31 cellular contexts compared by ENCODE assay signal in the genomic region with DNA sequence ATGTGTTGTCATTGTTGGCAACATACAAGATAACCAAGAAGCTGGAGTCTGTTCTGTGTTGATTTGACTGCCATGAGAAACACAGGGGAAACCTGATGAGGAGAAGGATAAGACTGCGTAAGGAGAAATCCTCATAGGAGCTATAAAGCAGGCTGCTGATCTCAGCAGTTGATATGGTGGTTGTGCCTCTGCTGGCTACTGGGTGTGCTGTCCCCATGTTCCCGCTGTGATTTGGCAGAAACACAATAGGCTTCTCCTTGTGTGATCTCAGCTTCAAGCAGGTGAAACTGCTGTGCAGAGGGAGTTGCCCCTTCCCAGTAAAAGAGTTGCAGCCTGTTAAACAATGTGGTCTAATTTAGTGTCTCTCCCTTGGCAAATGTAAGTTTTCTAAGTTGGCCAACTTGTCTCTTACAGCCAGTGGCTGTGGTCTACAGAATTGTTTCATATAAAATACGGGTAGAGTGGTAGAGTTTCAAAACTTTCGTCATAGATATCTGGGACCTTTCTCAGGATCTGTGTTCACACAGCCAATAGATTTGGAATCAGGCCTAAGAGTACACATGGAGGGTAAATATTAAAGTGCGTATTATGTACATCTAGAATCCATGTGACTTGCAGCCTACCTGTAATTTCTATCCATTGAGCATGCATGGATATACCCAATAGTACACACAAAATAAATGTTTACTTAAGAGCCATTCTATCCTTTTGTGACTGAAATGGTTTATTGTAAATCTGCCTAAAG.
A peak's percentile ranks its signal among the peaks of the same experiment; 100 is the strongest.
DNase-seq lines count a peak whose midpoint lies in the region; ATAC-seq and TF ChIP-seq lines count a peak whose summit lies in the region.
"Had no signal": no experiment of that assay in that cellular context is flagged by ENCODE, and none has a peak within 500 bp of the region (broad histone marks: within the 10 kb centered on the region; RNA-seq: fewer than 3 reads in every experiment).

No MANE protein-coding gene starts in this region.

- H3K4me1 ChIP-seq in A673 (ENCODE audit: insufficient read depth, low read length, poor library complexity, severe bottlenecking) = peaks cover 4% of the 10 kb centered on the region
- H3K4me1 ChIP-seq: BLaER1, Peyer's patch, sigmoid colon, SJSA1, upper lobe of left lung had no signal

- DNase-seq in A673 (ENCODE audit: low spot score) = peak; percentile 52
- peak; percentile 96 for DNase-seq in LNCaP clone FGC (ENCODE audit: low read depth)
- DNase-seq in NCI-H69 (lab: John Stamatoyannopoulos, UW) = peak; percentile 97
- DNase-seq in left lobe of liver (ENCODE audit: low spot score) = no peak
- no peak for DNase-seq in SKM-1 (lab: John Stamatoyannopoulos, UW; ENCODE audit: unreplicated experiment)
- no peak for DNase-seq in NCI-H2029 (lab: John Stamatoyannopoulos, UW)
- DNase-seq: activated CD4-positive, CD25-positive, alpha-beta regulatory T cell treated with anti-CD3 and anti-CD28 coated beads, Interleukin-2, amount 50 U/mL, for 72 hours; activated CD8-positive, alpha-beta T cell treated with anti-CD3 and anti-CD28 coated beads for 36 hours; Caco-2; DMS79 treated with DMSO at 0.1 percent for 48 hours; effector memory CD8-positive, alpha-beta T cell; H9; heart left ventricle; mammary epithelial cell; NCI-H1694; NCI-H510A; Peyer's patch; posterior cingulate gyrus; sigmoid colon; stimulated activated CD4-positive, alpha-beta T cell treated with anti-CD3 and anti-CD28 coated beads, Interleukin-4, amount 100 ng/mL, for 24 hours; substantia nigra; upper lobe of left lung had no signal

- POLR2A ChIA-PET in A673 (lab: Charles Lee; ENCODE audit: low non-redundant PET) = interaction anchor here (0.6 kb wide), 1 partner anchor 1989 kb away, joined by 3 read pairs; no protein-coding TSS in a partner anchor

- TF ChIP-seq CTCF in A673 (conservative IDR thresholded peaks at IDR 0.05; ENCODE audit: low read depth, low read length) = no peak
- TF ChIP-seq CTCF in LNCaP clone FGC (IDR thresholded peaks at IDR 0.05; ENCODE audit: control insufficient read depth, extremely low read depth, insufficient read depth) = 0 out of 2 replicates have a peak, but pooled peaks have one; percentile 11

- no peaks in the 10 kb centered on the region for H3K27me3 ChIP-seq in A673 (replicated peaks; ENCODE audit: insufficient read depth, low read depth, low read length, poor library complexity)
- H3K27me3 ChIP-seq: BLaER1, heart left ventricle, Peyer's patch, sigmoid colon, SJSA1, upper lobe of left lung had no signal

- intact Hi-C loops in A673 (cut with micrococcal nuclease; ENCODE audit: unreplicated experiment) = no loop called here

- CTCF ChIA-PET in A673 (lab: Charles Lee) = no interaction called here

- no peak overlapping the region for H3K4me3 ChIP-seq in A673 (ENCODE audit: low read depth, low read length, poor library complexity, severe bottlenecking)
- peak overlapping the region; percentile 24 for H3K4me3 ChIP-seq in LNCaP clone FGC (ENCODE audit: low read depth, low read length)
- H3K4me3 ChIP-seq: BLaER1, coronary artery, heart left ventricle, Peyer's patch, sigmoid colon, SJSA1, upper lobe of left lung had no signal

- peak; percentile 46 for ATAC-seq in left lobe of liver
- ATAC-seq in HG02571 (IDR thresholded peaks at IDR 0.05; ENCODE audit: unreplicated experiment) = no peak
- no peak for ATAC-seq in HG03469 (IDR thresholded peaks at IDR 0.05; ENCODE audit: unreplicated experiment)
- ATAC-seq: activated CD8-positive, alpha-beta T cell treated with anti-CD3 and anti-CD28 coated beads for 36 hours; activated naive CD4-positive, alpha-beta T cell treated with anti-CD3 and anti-CD28 coated beads, Interleukin-2, amount 50 U/mL, for 72 hours; activated T-helper 17 cell treated with anti-CD3 and anti-CD28 coated beads, Interleukin-2, amount 50 U/mL, for 72 hours; effector memory CD8-positive, alpha-beta T cell; heart left ventricle; stimulated activated effector memory CD8-positive, alpha-beta T cell treated with anti-CD3 and anti-CD28 coated beads, Interleukin-12 subunit alpha, Interleukin-12 subunit beta, amount 100 ng/mL, for 72 hours had no signal

- H3K27ac ChIP-seq in A673 (ENCODE audit: low read depth, low read length, poor library complexity, severe bottlenecking) = no peak overlapping the region
- H3K27ac ChIP-seq: BLaER1, coronary artery, heart left ventricle, KMS-11, Peyer's patch, sigmoid colon, SJSA1 had no signal

- H3K9me3 ChIP-seq in A673 (ENCODE audit: low read depth, low read length, poor library complexity, severe bottlenecking) = no peaks in the 10 kb centered on the region
- H3K9me3 ChIP-seq: BLaER1, Caco-2, heart left ventricle, Peyer's patch, sigmoid colon, SJSA1, upper lobe of left lung had no signal

- H3K36me3 ChIP-seq in A673 (ENCODE audit: insufficient read depth, low read length, poor library complexity, severe bottlenecking) = no peaks in the 10 kb centered on the region

- no TSS peak for BruUV-seq in A673 (replicated peaks; lab: Mats Ljungman, UMichigan)

Comparison
In these comparisons a context has a peak if more than half of its experiments do, and no peak if none do; other contexts are left out.
1. DNase-seq: peak in A673 (single experiment), LNCaP clone FGC (single experiment) and NCI-H69 (single experiment); none in left lobe of liver (single experiment), SKM-1 (single experiment) and NCI-H2029 (single experiment).